In the genomic region with DNA sequence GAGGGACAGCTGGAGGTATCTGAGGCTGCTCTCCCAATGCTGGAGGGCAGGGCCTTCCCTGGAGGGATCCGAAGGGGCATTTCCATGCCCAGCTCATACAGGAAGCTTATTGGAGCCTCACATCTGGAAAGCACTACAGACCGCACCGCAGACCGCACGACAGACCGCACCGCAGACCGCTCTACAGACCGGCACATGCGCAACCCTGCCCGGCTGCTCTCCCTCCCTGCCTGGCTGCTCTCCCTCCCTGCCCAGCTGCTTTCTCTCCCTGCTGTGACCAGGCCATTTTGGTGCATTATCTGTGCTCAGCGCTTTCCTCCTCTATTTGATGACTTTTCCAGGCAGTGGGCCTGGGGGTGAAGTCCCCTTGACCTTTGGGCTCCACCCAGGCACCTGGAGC, we compare ENCODE assay signal across 24 cellular contexts. TPM values are rescaled to one million over a fixed set of nuclear protein-coding genes. Genes with fewer than 3 reads are reported as not detected.
DNase-seq lines count a peak whose midpoint lies in the region; ATAC-seq, FAIRE-seq and TF ChIP-seq lines count a peak whose summit lies in the region.
"Had no signal": no experiment of that assay in that cellular context is flagged by ENCODE, and none has a peak within 500 bp of the region (broad histone marks: within the 10 kb centered on the region; RNA-seq: fewer than 3 reads in every experiment).

No MANE protein-coding gene starts in this region.

- H3K27ac ChIP-seq in K562 (ENCODE audit: extremely low read depth, low read depth, low read length) (no peak overlapping the region), adrenal gland (no peak overlapping the region)
- H3K27ac ChIP-seq: A549; BLaER1 treated with 17β-estradiol and CSF1 and Interleukin-3, amounts not matched to agents 10 nM and 100 nM had no signal

- H3K27me3 Mint-ChIP-seq in glutamatergic neuron (ENCODE audit: unreplicated experiment) (peaks cover 12% of the 10 kb centered on the region), Caco-2 (ENCODE audit: insufficient read depth, unreplicated experiment) (peaks cover 4% of the 10 kb centered on the region)

- intact Hi-C loops in K562 (cut with micrococcal nuclease) (no loop called here), Caco-2 (cut with micrococcal nuclease; ENCODE audit: unreplicated experiment) (no loop called here), adrenal gland (cut with DNase I) (no loop called here)

- no peak overlapping the region for H3K4me2 ChIP-seq in K562 (ENCODE audit: insufficient read depth, low read length)
- H3K4me2 ChIP-seq: A549; BLaER1 treated with 17β-estradiol and CSF1 and Interleukin-3, amounts not matched to agents 10 nM and 100 nM had no signal

- FAIRE-seq in K562 (lab: Jason Lieb, UNC), result no peak
- FAIRE-seq: A549, GM12878, H1 had no signal

- BruUV-seq in K562 (replicated peaks; lab: Mats Ljungman, UMichigan) (no TSS peak), Caco-2 (replicated peaks; lab: Mats Ljungman, UMichigan) (no TSS peak)

- H3K27me3 ChIP-seq in K562 (ENCODE audit: control insufficient read depth in 2 of 2, insufficient read depth in 2 of 2, low read length in 2 of 2) (peaks cover 62 to 86% of the 10 kb centered on the region in 2 experiments), Caco-2 (replicated peaks; ENCODE audit: control insufficient read depth, insufficient read depth, low read length) (no peaks in the 10 kb centered on the region), adrenal gland (no peaks in the 10 kb centered on the region)

- in situ Hi-C loops in K562 (cut with MboI), result no loop called here

- TF ChIP-seq POLR2A in K562 (conservative IDR thresholded peaks at IDR 0.05), result no peak
- no peak for TF ChIP-seq POLR2A in adrenal gland (IDR thresholded peaks at IDR 0.05)

- no peak overlapping the region for H3K4me3 ChIP-seq in K562
- no peak overlapping the region for H3K4me3 ChIP-seq in Caco-2 (ENCODE audit: low read depth, low read length)
- no peak overlapping the region for H3K4me3 ChIP-seq in adrenal gland
- H3K4me3 ChIP-seq: A549; BLaER1 treated with 17β-estradiol and CSF1 and Interleukin-3, amounts not matched to agents 10 nM and 100 nM; GM12878 had no signal

- DNase-seq in NCI-H524 (lab: John Stamatoyannopoulos, UW), result peak; percentile 33 to 72
- no peak for DNase-seq in NCI-H524 treated with DMSO at 0.1 percent for 48 hours (lab: John Stamatoyannopoulos, UW)
- no peak for DNase-seq in K562 (ENCODE audit: extremely low read depth in 1 of 4, low spot score in 3 of 4)
- DNase-seq in glutamatergic neuron, result no peak
- no peak for DNase-seq in Caco-2
- no peak for DNase-seq in adrenal gland
- no peak for DNase-seq in activated CD8-positive, alpha-beta memory T cell treated with anti-CD3 and anti-CD28 coated beads, Interleukin-2, amount 50 U/mL, for 48 hours
- DNase-seq: 8988T; ACHN; AML-193; BE2C; Calu3; CD4-positive, alpha-beta T cell; CD8-positive, alpha-beta memory T cell; DMS79; EL; GDM1; H9 had no signal

- H3K36me3 Mint-ChIP-seq in glutamatergic neuron (ENCODE audit: unreplicated experiment) (peaks cover 5% of the 10 kb centered on the region), Caco-2 (ENCODE audit: insufficient read depth, unreplicated experiment) (no peaks in the 10 kb centered on the region)
- H3K36me3 Mint-ChIP-seq: CD14-positive monocyte; CD8-positive, alpha-beta memory T cell had no signal

- H3K9ac ChIP-seq in K562 (ENCODE audit: insufficient read depth in 1 of 2, low read depth in 2 of 2, low read length in 2 of 2), result no peak overlapping the region
- H3K9ac ChIP-seq: BLaER1 treated with 17β-estradiol and CSF1 and Interleukin-3, amounts not matched to agents 10 nM and 100 nM had no signal

- TF ChIP-seq CTCF in K562 (IDR thresholded peaks at IDR 0.05 in 2 of 3, conservative IDR thresholded peaks at IDR 0.05 in 1 of 3; ENCODE audit: insufficient read depth in 2 of 3, low read depth in 1 of 3, low read length in 3 of 3), result no peak
- TF ChIP-seq CTCF in glutamatergic neuron (IDR thresholded peaks at IDR 0.05; ENCODE audit: partially characterized antibody, unreplicated experiment), result no peak
- no peak for TF ChIP-seq CTCF in Caco-2 (IDR thresholded peaks at IDR 0.05; ENCODE audit: insufficient read depth in 1 of 2, low read depth in 1 of 2, low read length in 1 of 2, severe bottlenecking in 1 of 2, unreplicated experiment in 1 of 2)
- no peak for TF ChIP-seq CTCF in adrenal gland (IDR thresholded peaks at IDR 0.05)

- H3K9me3 Mint-ChIP-seq in glutamatergic neuron (ENCODE audit: unreplicated experiment) (peaks cover 11% of the 10 kb centered on the region), Caco-2 (ENCODE audit: unreplicated experiment) (no peaks in the 10 kb centered on the region)
- H3K9me3 Mint-ChIP-seq: CD4-positive, alpha-beta T cell; CD8-positive, alpha-beta memory T cell had no signal

- no peak for TF ChIP-seq EP300 in K562 (IDR thresholded peaks at IDR 0.05; ENCODE audit: low read length)

- H4K20me1 ChIP-seq in K562 (replicated peaks; ENCODE audit: control insufficient read depth, insufficient read depth, low read length), result peaks cover 7% of the 10 kb centered on the region

- no peak for TF ChIP-seq RAD21 in K562 (CRISPR knock-in tag; conservative IDR thresholded peaks at IDR 0.05 in 1 of 2, IDR thresholded peaks at IDR 0.05 in 1 of 2)

- 27% methylated on average over 12 of the region's 12 CpGs for WGBS in K562 (ENCODE audit: insufficient coverage, low coverage, missing lambda C conversion rate)
- 84 to 92% (median 85%) methylated on average over 10 to 12 of the region's 12 CpGs for WGBS in adrenal gland, 4 donors

- CTCF ChIA-PET in K562 (lab: Yijun Ruan, JAX; ENCODE audit: low intra/inter-chr PET ratio) (no interaction called here), Caco-2 (lab: Charles Lee) (no interaction called here)

- peak overlapping the region; percentile 55 for H3K4me3 Mint-ChIP-seq in glutamatergic neuron (ENCODE audit: unreplicated experiment)
- H3K4me3 Mint-ChIP-seq in Caco-2 (ENCODE audit: unreplicated experiment), result no peak overlapping the region
- H3K4me3 Mint-ChIP-seq: CD4-positive, alpha-beta T cell; CD8-positive, alpha-beta memory T cell; H9 had no signal

- ATAC-seq in K562, result no peak
- ATAC-seq: A549, GM12878, HCT116 had no signal

- no peak overlapping the region for H3K27ac Mint-ChIP-seq in glutamatergic neuron (ENCODE audit: unreplicated experiment)
- H3K27ac Mint-ChIP-seq in Caco-2 (ENCODE audit: unreplicated experiment), result no peak overlapping the region
- H3K27ac Mint-ChIP-seq: CD14-positive monocyte; CD4-positive, alpha-beta T cell; H9 had no signal

- peaks cover 2% of the 10 kb centered on the region for H3K9me1 ChIP-seq in K562 (ENCODE audit: control insufficient read depth, insufficient read depth, low read length)

- H3K4me1 ChIP-seq in K562 (replicated peaks in 1 of 2; ENCODE audit: control insufficient read depth in 2 of 2, insufficient read depth in 2 of 2, low read length in 2 of 2) (peaks cover 0 to 2% of the 10 kb centered on the region in 2 experiments; a peak in 1 of 5 replicates), Caco-2 (no peaks in the 10 kb centered on the region), adrenal gland (replicated peaks in 1 of 2) (no peaks in the 10 kb centered on the region)
- H3K4me1 ChIP-seq: A549, BE2C had no signal

- H3K79me2 ChIP-seq in K562 (ENCODE audit: control insufficient read depth, insufficient read depth, low read length), result no peaks in the 10 kb centered on the region

- no peaks in the 10 kb centered on the region for H3K36me3 ChIP-seq in K562 (ENCODE audit: control insufficient read depth, insufficient read depth, low read length)
- no peaks in the 10 kb centered on the region for H3K36me3 ChIP-seq in Caco-2 (ENCODE audit: control insufficient read depth, insufficient read depth, low read length)
- H3K36me3 ChIP-seq in adrenal gland (replicated peaks in 1 of 2), result no peaks in the 10 kb centered on the region
- H3K36me3 ChIP-seq: BE2C; BLaER1 treated with 17β-estradiol and CSF1 and Interleukin-3, amounts not matched to agents 10 nM and 100 nM had no signal

- no peaks in the 10 kb centered on the region; the same call in 1 of the 2 replicates for H3K9me3 ChIP-seq in K562 (replicated peaks; ENCODE audit: control insufficient read depth, insufficient read depth, low read depth, low read length)
- H3K9me3 ChIP-seq in Caco-2, result no peaks in the 10 kb centered on the region
- no peaks in the 10 kb centered on the region for H3K9me3 ChIP-seq in adrenal gland (replicated peaks in 1 of 3)
- H3K9me3 ChIP-seq: A549; BE2C; BLaER1 treated with 17β-estradiol and CSF1 and Interleukin-3, amounts not matched to agents 10 nM and 100 nM had no signal

- H3K4me1 Mint-ChIP-seq in glutamatergic neuron (ENCODE audit: low read depth, unreplicated experiment) (peaks cover 9% of the 10 kb centered on the region), Caco-2 (ENCODE audit: low read depth, unreplicated experiment) (peaks cover 6% of the 10 kb centered on the region)
- H3K4me1 Mint-ChIP-seq: CD14-positive monocyte; CD8-positive, alpha-beta memory T cell had no signal

- no peak overlapping the region for H2AFZ ChIP-seq in K562 (ENCODE audit: low read depth, low read length)

- POLR2A ChIA-PET in K562 (lab: Yijun Ruan, JAX) (no interaction called here), Caco-2 (lab: Charles Lee) (no interaction called here)

TF ChIP-seq in K562, 482 proteins besides CTCF, POLR2A, EP300 and RAD21 (continues in another document):
- TF ChIP-seq ZFP30 (CRISPR knock-in tag; IDR thresholded peaks at IDR 0.05; ENCODE audit: borderline replicate concordance), result no peak
- TF ChIP-seq NRF1 (conservative IDR thresholded peaks at IDR 0.05 in 1 of 2, IDR thresholded peaks at IDR 0.05 in 1 of 2), result peak; percentile 45 to 56; a peak in 2 of 4 replicates

RNA-seq across cellular contexts. Expression of a gene that starts 39.6 kb away (rescaled TPM):
- not detected in 2 replicates for total RNA-seq in K562 (2011; cell fraction: chromatin; rRNA removed; ENCODE audit: low replicate concordance)
- not detected in 2 replicates for total RNA-seq in K562 (2011; cell fraction: nucleolus; rRNA removed)
- total RNA-seq in K562 (2011; cell fraction: nucleoplasm; rRNA removed), result not detected in 2 replicates
- total RNA-seq in K562 (2014; rRNA removed), result 0.08 TPM in 1 of 2 replicates, not detected in the other
- total RNA-seq in K562 (2014; rRNA removed; fragmentation: Illumina TruSeq; extraction: Trizol), result not detected in 2 replicates
- not detected in 2 replicates for total RNA-seq in K562 (2015; rRNA removed; fragmentation: Illumina TruSeq; extraction: Trizol)
- total RNA-seq in K562 (2021), result 0.04 TPM in 1 of 2 replicates, not detected in the other
- polyA plus RNA-seq in K562 (2011; rRNA removed), result not detected in 2 replicates
- polyA plus RNA-seq in K562 (2011; cell fraction: cytosol; rRNA removed), result not detected in 2 replicates
- polyA plus RNA-seq in K562 (2011; cell fraction: nucleus; rRNA removed), result not detected in 2 replicates
- 0.07 and 0.09 TPM in 2 replicates for polyA plus RNA-seq in K562 (2012)
- 0.04 TPM in 1 of 2 replicates, not detected in the other for polyA plus RNA-seq in K562 (2014; fragmentation: Illumina TruSeq; extraction: Trizol)
- polyA plus RNA-seq in K562 (2014; fragmentation: Nextera tagmentation; extraction: Ambion mirVana), result not detected
- 0.04 and 0.07 TPM in 2 replicates for polyA plus RNA-seq in K562 (2014; rRNA removed)
- polyA minus RNA-seq in K562 (2011; rRNA and poly(A)+ RNA removed), result not detected in 2 replicates
- not detected in 2 replicates for polyA minus RNA-seq in K562 (2011; cell fraction: cytosol; rRNA and poly(A)+ RNA removed)
- not detected in 2 replicates for polyA minus RNA-seq in K562 (2011; cell fraction: nucleus; rRNA and poly(A)+ RNA removed)
- 0.20 TPM for total RNA-seq in glutamatergic neuron (ENCODE audit: unreplicated experiment)
- 1.1 and 1.5 TPM in 2 replicates for total RNA-seq in Caco-2 (2022)
- total RNA-seq in adrenal gland, result under 1 TPM in 6 of 8 donors, not detected in 2; 0.08 to 0.42 (median 0.13) TPM
- under 1 TPM; 0.07 to 0.24 (median 0.13) TPM for polyA plus RNA-seq in adrenal gland
- total RNA-seq: CD4-positive, alpha-beta T cell; CD8-positive, alpha-beta memory T cell; GM12878; H1 had no signal
- polyA plus RNA-seq: CD14-positive monocyte; CD8-positive, alpha-beta memory T cell; GM12878; H1 had no signal

Comparison
In these comparisons a context has a peak if more than half of its experiments do, and no peak if none do; other contexts are left out.
1. DNase-seq: peak in NCI-H524 (2 of 2); none in NCI-H524 treated with DMSO at 0.1 percent for 48 hours (single experiment), K562 (0 of 4), glutamatergic neuron (single experiment), Caco-2 (0 of 2), adrenal gland (0 of 7) and activated CD8-positive, alpha-beta memory T cell treated with anti-CD3 and anti-CD28 coated beads, Interleukin-2, amount 50 U/mL, for 48 hours (single experiment).